ENCODE assay signal across 1 cellular context in genomic region chr15:64907991-64908390, GRCh38.
TF ChIP-seq lines count a peak whose summit lies in the region.

No MANE protein-coding gene starts in this region.

TF ChIP-seq in IMR-90, 13 proteins besides CTCF, POLR2A, EP300 and RAD21 (continued from another document):
- TF ChIP-seq ELK1 (IDR thresholded peaks at IDR 0.05; ENCODE audit: borderline replicate concordance, low read depth, low read length): no peak
